ENCODE assay signal across 10 cellular contexts in genomic region chr19:4326837-4327251, GRCh38. TPM values are rescaled to one million over a fixed set of nuclear protein-coding genes. Genes with fewer than 3 reads are reported as not detected.
A peak's percentile ranks its signal among the peaks of the same experiment; 100 is the strongest.
DNase-seq lines count a peak whose midpoint lies in the region; ATAC-seq and TF ChIP-seq lines count a peak whose summit lies in the region.
"Had no signal": no experiment of that assay in that cellular context is flagged by ENCODE, and none has a peak within 500 bp of the region (broad histone marks: within the 10 kb centered on the region; RNA-seq: fewer than 3 reads in every experiment).

No MANE protein-coding gene starts in this region.

- H3K4me3 ChIP-seq in iPS DF 6.9 (ENCODE audit: low read length) = peak overlapping the region; percentile 49; the same call in 1 of the 2 replicates
- H3K4me3 ChIP-seq in stomach = peak overlapping the region in 2 of 4 donors; percentile 35 to 57

- H3K9me3 ChIP-seq in iPS DF 6.9 (ENCODE audit: control insufficient read depth, insufficient read depth, low read length) (no peaks in the 10 kb centered on the region), stomach (peaks cover 0 to 6% (median 0%) of the 10 kb centered on the region in 4 donors)

- H3K36me3 ChIP-seq in iPS DF 6.9 (ENCODE audit: control insufficient read depth, insufficient read depth, low read length) (peaks cover 3% of the 10 kb centered on the region; the same call in 1 of the 2 replicates), stomach (no peaks in the 10 kb centered on the region)

- peaks cover 35% of the 10 kb centered on the region for H3K4me1 Mint-ChIP-seq in activated naive CD4-positive, alpha-beta T cell treated with anti-CD3 and anti-CD28 coated beads, Interleukin-2, amount 10 ng/mL, durations not matched to agents 7 days and 5 days
- H3K4me1 Mint-ChIP-seq in activated T-cell treated with anti-CD3 and anti-CD28 coated beads, Interleukin-2, amount 50 U/mL, for 72 hours (ENCODE audit: low read depth) = peaks cover 29% of the 10 kb centered on the region
- peaks cover 27 to 36% of the 10 kb centered on the region in 2 donors for H3K4me1 Mint-ChIP-seq in stimulated activated naive B cell treated with anti-CD40 and anti-IgM and Interleukin-4, amounts not matched to agents 10 μg/mL and 1 μg/mL and 100 μg/mL, for 72 hours

- peaks cover 4% of the 10 kb centered on the region; the same call in 1 of the 2 replicates for H3K4me1 ChIP-seq in iPS DF 6.9 (ENCODE audit: control insufficient read depth, insufficient read depth, low read length)
- H3K4me1 ChIP-seq in stomach = peaks cover 21 to 29% (median 28%) of the 10 kb centered on the region in 4 donors

- H3K4me3 Mint-ChIP-seq in activated naive CD4-positive, alpha-beta T cell treated with anti-CD3 and anti-CD28 coated beads, Interleukin-2, amount 10 ng/mL, durations not matched to agents 7 days and 5 days = peak overlapping the region; percentile 78
- peak overlapping the region; percentile 86 to 91 for H3K4me3 Mint-ChIP-seq in activated T-cell treated with anti-CD3 and anti-CD28 coated beads, Interleukin-2, amount 50 U/mL, for 72 hours
- peak overlapping the region; percentile 52 to 87 for H3K4me3 Mint-ChIP-seq in stimulated activated naive B cell treated with anti-CD40 and anti-IgM and Interleukin-4, amounts not matched to agents 10 μg/mL and 1 μg/mL and 100 μg/mL, for 72 hours

- no peak for TF ChIP-seq EP300 in stomach (IDR thresholded peaks at IDR 0.05)

- no peak for TF ChIP-seq CTCF in stomach (IDR thresholded peaks at IDR 0.05)

- H3K27me3 Mint-ChIP-seq in activated naive CD4-positive, alpha-beta T cell treated with anti-CD3 and anti-CD28 coated beads, Interleukin-2, amount 10 ng/mL, durations not matched to agents 7 days and 5 days = peaks cover 27% of the 10 kb centered on the region
- H3K27me3 Mint-ChIP-seq in activated T-cell treated with anti-CD3 and anti-CD28 coated beads, Interleukin-2, amount 50 U/mL, for 72 hours (ENCODE audit: low read depth) = peaks cover 5% of the 10 kb centered on the region
- H3K27me3 Mint-ChIP-seq in stimulated activated naive B cell treated with anti-CD40 and anti-IgM and Interleukin-4, amounts not matched to agents 10 μg/mL and 1 μg/mL and 100 μg/mL, for 72 hours = peaks cover 12 to 33% of the 10 kb centered on the region in 2 donors

- H3K36me3 Mint-ChIP-seq in activated naive CD4-positive, alpha-beta T cell treated with anti-CD3 and anti-CD28 coated beads, Interleukin-2, amount 10 ng/mL, durations not matched to agents 7 days and 5 days = no peaks in the 10 kb centered on the region
- H3K36me3 Mint-ChIP-seq in activated T-cell treated with anti-CD3 and anti-CD28 coated beads, Interleukin-2, amount 50 U/mL, for 72 hours (ENCODE audit: insufficient read depth in 2 of 2) = no peaks in the 10 kb centered on the region
- H3K36me3 Mint-ChIP-seq in stimulated activated naive B cell treated with anti-CD40 and anti-IgM and Interleukin-4, amounts not matched to agents 10 μg/mL and 1 μg/mL and 100 μg/mL, for 72 hours = peaks cover 2 to 13% of the 10 kb centered on the region in 2 donors

- no peak for ATAC-seq in activated T-cell treated with anti-CD3 and anti-CD28 coated beads, Interleukin-2, amount 50 U/mL, for 72 hours (replicated peaks in 1 of 2)
- ATAC-seq in stimulated activated naive B cell treated with anti-CD40 and anti-IgM and Interleukin-4, amounts not matched to agents 10 μg/mL and 1 μg/mL and 100 μg/mL, for 72 hours (replicated peaks) = no peak
- ATAC-seq in GM19035 (IDR thresholded peaks at IDR 0.05; ENCODE audit: unreplicated experiment) = no peak

- H3K9me3 Mint-ChIP-seq in activated naive CD4-positive, alpha-beta T cell treated with anti-CD3 and anti-CD28 coated beads, Interleukin-2, amount 10 ng/mL, durations not matched to agents 7 days and 5 days = peaks cover 3% of the 10 kb centered on the region
- H3K9me3 Mint-ChIP-seq in activated T-cell treated with anti-CD3 and anti-CD28 coated beads, Interleukin-2, amount 50 U/mL, for 72 hours = no peaks in the 10 kb centered on the region
- H3K9me3 Mint-ChIP-seq in stimulated activated naive B cell treated with anti-CD40 and anti-IgM and Interleukin-4, amounts not matched to agents 10 μg/mL and 1 μg/mL and 100 μg/mL, for 72 hours = peaks cover 3 to 6% of the 10 kb centered on the region in 2 donors
- H3K9me3 Mint-ChIP-seq: neural crest cell had no signal

- no peak overlapping the region for H3K27ac Mint-ChIP-seq in activated naive CD4-positive, alpha-beta T cell treated with anti-CD3 and anti-CD28 coated beads, Interleukin-2, amount 10 ng/mL, durations not matched to agents 7 days and 5 days
- no peak overlapping the region for H3K27ac Mint-ChIP-seq in activated T-cell treated with anti-CD3 and anti-CD28 coated beads, Interleukin-2, amount 50 U/mL, for 72 hours
- no peak overlapping the region for H3K27ac Mint-ChIP-seq in stimulated activated naive B cell treated with anti-CD40 and anti-IgM and Interleukin-4, amounts not matched to agents 10 μg/mL and 1 μg/mL and 100 μg/mL, for 72 hours

- no peaks in the 10 kb centered on the region for H3K27me3 ChIP-seq in iPS DF 6.9 (ENCODE audit: control insufficient read depth, insufficient read depth, low read length)
- peaks cover 0 to 39% (median 0%) of the 10 kb centered on the region in 3 donors for H3K27me3 ChIP-seq in stomach

- CTCF ChIA-PET in activated naive CD4-positive, alpha-beta T cell treated with anti-CD3 and anti-CD28 coated beads, Interleukin-2, amount 10 ng/mL, durations not matched to agents 7 days and 5 days (lab: Charles Lee) = no interaction called here

- intact Hi-C loops in stomach (cut with DNase I; ENCODE audit: low total_unique reads) = no loop called here

- peak; percentile 42 for DNase-seq in activated naive CD4-positive, alpha-beta T cell treated with anti-CD3 and anti-CD28 coated beads, Interleukin-2, amount 10 ng/mL, durations not matched to agents 7 days and 5 days
- no peak for DNase-seq in activated naive CD4-positive, alpha-beta T cell treated with Interleukin-2 at 50 U/mL for 16 hours
- peak in 1 of 2 donors; percentile 34 for DNase-seq in activated T-cell treated with anti-CD3 and anti-CD28 coated beads, Interleukin-2, amount 50 U/mL, for 72 hours
- DNase-seq in iPS DF 6.9 (ENCODE audit: low read depth, low spot score) (peak; percentile 41), CD1c-positive myeloid dendritic cell (ENCODE audit: extremely low spot score) (no peak), stomach (no peak)
- no peak for DNase-seq in stimulated activated naive B cell treated with anti-CD40 and anti-IgM and Interleukin-4, amounts not matched to agents 10 μg/mL and 1 μg/mL and 100 μg/mL, for 72 hours

- no CpG with 5 or more reads among the region's 33 CpGs for WGBS in iPS DF 6.9 (ENCODE audit: insufficient coverage, insufficient read length)
- 16 to 31% (median 26%) methylated on average over 27 to 33 of the region's 33 CpGs for WGBS in stomach, 5 donors

- no peak for TF ChIP-seq POLR2A in stomach (IDR thresholded peaks at IDR 0.05)

- no peak overlapping the region for H3K27ac ChIP-seq in iPS DF 6.9 (ENCODE audit: low read length)
- H3K27ac ChIP-seq in stomach = no peak overlapping the region

RNA-seq across cellular contexts. Expression of gene STAP2, which starts 11.8 kb away (rescaled TPM):
- 10 to 100 TPM in 1 of 2 donors, 1 to 10 TPM in 1; 8.3 to 10.0 TPM for total RNA-seq in activated T-cell treated with anti-CD3 and anti-CD28 coated beads, Interleukin-2, amount 50 U/mL, for 72 hours
- 100 to 1,000 TPM in 1 of 5 donors, 10 to 100 TPM in 3, not detected in 1; 20.7 to 250 (median 35.1) TPM for total RNA-seq in stomach
- 10 to 100 TPM; 32.7 to 70.8 (median 52.4) TPM for polyA plus RNA-seq in stomach

RNA-seq across cellular contexts. Expression of gene MPND, which starts 16.5 kb away (rescaled TPM):
- 10 to 100 TPM in 1 of 2 donors, 1 to 10 TPM in 1; 9.7 to 10.3 TPM for total RNA-seq in activated T-cell treated with anti-CD3 and anti-CD28 coated beads, Interleukin-2, amount 50 U/mL, for 72 hours
- total RNA-seq in stomach = 10 to 100 TPM in 2 of 5 donors, 1 to 10 TPM in 3; 2.2 to 24.5 (median 8.3) TPM
- 10 to 100 TPM; 20.4 to 25.0 (median 22.0) TPM for polyA plus RNA-seq in stomach

RNA-seq across cellular contexts. Expression of gene FSD1, which starts 22.4 kb away (rescaled TPM):
- 10 to 100 TPM; 17.1 to 22.8 TPM for total RNA-seq in activated T-cell treated with anti-CD3 and anti-CD28 coated beads, Interleukin-2, amount 50 U/mL, for 72 hours
- total RNA-seq in stomach = 10 to 100 TPM in 1 of 5 donors, 1 to 10 TPM in 2, not detected in 2; 1.1 to 12.5 (median 2.3) TPM
- polyA plus RNA-seq in stomach = 1 to 10 TPM in 1 of 3 donors, under 1 TPM in 1, not detected in 1; 0.31 to 1.3 TPM

RNA-seq across cellular contexts. Expression of gene TMIGD2, which starts 24.7 kb away (rescaled TPM):
- total RNA-seq in activated T-cell treated with anti-CD3 and anti-CD28 coated beads, Interleukin-2, amount 50 U/mL, for 72 hours = 10 to 100 TPM; 19.8 to 29.1 TPM
- 1 to 10 TPM in 1 of 5 donors, not detected in 4; 1.1 TPM for total RNA-seq in stomach
- under 1 TPM in 1 of 3 donors, not detected in 2; 0.55 TPM for polyA plus RNA-seq in stomach
- total RNA-seq: epithelial cell of proximal tubule, neural crest cell had no signal

RNA-seq across cellular contexts. Expression of gene SHD, which starts 47.8 kb away (rescaled TPM):
- total RNA-seq in activated T-cell treated with anti-CD3 and anti-CD28 coated beads, Interleukin-2, amount 50 U/mL, for 72 hours = not detected
- total RNA-seq in stomach = 1 to 10 TPM in 1 of 5 donors, not detected in 4; 7.0 TPM
- polyA plus RNA-seq in stomach = not detected
- total RNA-seq: epithelial cell of proximal tubule had no signal

Comparison
In these comparisons a context has a peak if more than half of its experiments do, and no peak if none do; other contexts are left out.
1. DNase-seq: peak in activated naive CD4-positive, alpha-beta T cell treated with anti-CD3 and anti-CD28 coated beads, Interleukin-2, amount 10 ng/mL, durations not matched to agents 7 days and 5 days (single experiment) and iPS DF 6.9 (single experiment); none in activated naive CD4-positive, alpha-beta T cell treated with Interleukin-2 at 50 U/mL for 16 hours (single experiment), stimulated activated naive B cell treated with anti-CD40 and anti-IgM and Interleukin-4, amounts not matched to agents 10 μg/mL and 1 μg/mL and 100 μg/mL, for 72 hours (single experiment), CD1c-positive myeloid dendritic cell (single experiment) and stomach (single experiment).
2. Peak in every context shown above with its lines, with median percentiles within 50 percentile points of each other: H3K4me3 Mint-ChIP-seq.